9 cellular contexts compared by ENCODE assay signal in genomic region chr19:46466536-46467199, GRCh38. TPM values are rescaled to one million over a fixed set of nuclear protein-coding genes. Genes with fewer than 3 reads are reported as not detected.
DNase-seq lines count a peak whose midpoint lies in the region; ATAC-seq, FAIRE-seq and TF ChIP-seq lines count a peak whose summit lies in the region.
"Had no signal": no experiment of that assay in that cellular context is flagged by ENCODE, and none has a peak within 500 bp of the region (broad histone marks: within the 10 kb centered on the region; RNA-seq: fewer than 3 reads in every experiment).

No MANE protein-coding gene starts in this region.

- in situ Hi-C loops in GM23248 (cut with MboI) (no loop called here), GM12878 (cut with MboI) (no loop called here)

- FAIRE-seq in GM12878 (lab: Jason Lieb, UNC): peak; percentile 92

- H4K20me1 ChIP-seq in GM23248 (ENCODE audit: insufficient read depth) (no peaks in the 10 kb centered on the region), GM12878 (ENCODE audit: control insufficient read depth, insufficient read depth) (no peaks in the 10 kb centered on the region)

- intact Hi-C loops in GM12878 (cut with micrococcal nuclease; ENCODE audit: unreplicated experiment): no loop called here

- peak overlapping the region; percentile 19 for H3K4me3 ChIP-seq in CD4-positive, CD25-positive, alpha-beta regulatory T cell (ENCODE audit: low read depth, low read length)
- H3K4me3 ChIP-seq in GM23248 (peak overlapping the region; percentile 60), GM12878 (peak overlapping the region; percentile 8; the same call in 1 of the 2 replicates)

- H3K9me3 Mint-ChIP-seq in CD4-positive, CD25-positive, alpha-beta regulatory T cell: no peaks in the 10 kb centered on the region
- H3K9me3 Mint-ChIP-seq in memory B cell: peaks cover 2% of the 10 kb centered on the region
- H3K9me3 Mint-ChIP-seq: natural killer cell had no signal

- no peaks in the 10 kb centered on the region for H3K4me1 ChIP-seq in CD4-positive, CD25-positive, alpha-beta regulatory T cell (ENCODE audit: control insufficient read depth, insufficient read depth, low read length, poor library complexity, severe bottlenecking)
- H3K4me1 ChIP-seq in GM23248 (ENCODE audit: insufficient read depth) (peaks cover 12% of the 10 kb centered on the region), GM12878 (ENCODE audit: control insufficient read depth, insufficient read depth, low read length) (peaks cover 19% of the 10 kb centered on the region)

- 5 to 7% methylated on average over 15 of the region's 15 CpGs for WGBS in GM23248 (ENCODE audit: low coverage in 1 of 2, low lambda C conversion rate in 2 of 2, missing lambda C conversion rate in 2 of 2), 2 experiments
- 2% methylated on average over 15 of the region's 15 CpGs for WGBS in GM12878 (ENCODE audit: insufficient coverage, insufficient replicate concordance, low lambda C conversion rate, missing lambda C conversion rate)

- no peak for ATAC-seq in CD4-positive, CD25-positive, alpha-beta regulatory T cell (ENCODE audit: low read depth in 2 of 2)
- ATAC-seq in GM12878: peak; percentile 89
- ATAC-seq in memory B cell (ENCODE audit: low read depth): no peak
- ATAC-seq in HG03175 (IDR thresholded peaks at IDR 0.05; ENCODE audit: unreplicated experiment): no peak
- ATAC-seq in GM19023 (IDR thresholded peaks at IDR 0.05; ENCODE audit: unreplicated experiment): no peak
- ATAC-seq: natural killer cell had no signal

- H3K36me3 Mint-ChIP-seq in CD4-positive, CD25-positive, alpha-beta regulatory T cell: no peaks in the 10 kb centered on the region
- H3K36me3 Mint-ChIP-seq in memory B cell: no peaks in the 10 kb centered on the region
- H3K36me3 Mint-ChIP-seq: natural killer cell had no signal

- peaks cover 34% of the 10 kb centered on the region for H3K27me3 Mint-ChIP-seq in CD4-positive, CD25-positive, alpha-beta regulatory T cell
- H3K27me3 Mint-ChIP-seq in memory B cell: peaks cover 18% of the 10 kb centered on the region

- TF ChIP-seq RAD21 in GM12878 (IDR thresholded peaks at IDR 0.05; ENCODE audit: insufficient read depth, low read depth, low read length): no peak

- DNase-seq in CD4-positive, CD25-positive, alpha-beta regulatory T cell: peak in 1 of 3 donors; percentile 14
- peak; percentile 88 for DNase-seq in GM23248
- DNase-seq in GM12878 (ENCODE audit: low read depth, low spot score): peak; percentile 55
- no peak for DNase-seq in memory B cell (ENCODE audit: low spot score in 2 of 2)
- DNase-seq in NCI-H1694 (lab: John Stamatoyannopoulos, UW): no peak
- DNase-seq in medulla oblongata (ENCODE audit: extremely low spot score): no peak
- DNase-seq: natural killer cell had no signal

- RAD21 ChIA-PET in GM12878 (lab: Charles Lee; ENCODE audit: unreplicated experiment): no interaction called here

- H3K4me1 Mint-ChIP-seq in CD4-positive, CD25-positive, alpha-beta regulatory T cell: peaks cover 0 to 8% (median 4%) of the 10 kb centered on the region in 4 donors
- peaks cover 6% of the 10 kb centered on the region for H3K4me1 Mint-ChIP-seq in memory B cell
- H3K4me1 Mint-ChIP-seq: natural killer cell had no signal

- POLR2A ChIA-PET in GM12878 (lab: Charles Lee): interaction anchor here (0.6 kb wide), 1 partner anchor 10 kb away, joined by 4 read pairs; no protein-coding TSS in a partner anchor

- TF ChIP-seq POLR2A in GM12878 (IDR thresholded peaks at IDR 0.05; ENCODE audit: low read depth, low read length): no peak

- H3K9ac ChIP-seq in GM23248: peak overlapping the region; percentile 10; the same call in 1 of the 2 replicates
- H3K9ac ChIP-seq in GM12878 (ENCODE audit: control insufficient read depth, insufficient read depth, low read length): no peak overlapping the region

- TF ChIP-seq EP300 in GM12878 (IDR thresholded peaks at IDR 0.05; ENCODE audit: borderline replicate concordance in 1 of 2, control insufficient read depth in 1 of 2, low read depth in 2 of 2, low read length in 2 of 2): no peak

- no TSS peak for BruUV-seq in GM12878 (replicated peaks; lab: Mats Ljungman, UMichigan)

- no peaks in the 10 kb centered on the region for H3K9me3 ChIP-seq in CD4-positive, CD25-positive, alpha-beta regulatory T cell (ENCODE audit: control insufficient read depth in 2 of 2, low read length in 2 of 2)
- H3K9me3 ChIP-seq in GM23248 (ENCODE audit: low read depth): no peaks in the 10 kb centered on the region
- H3K9me3 ChIP-seq in GM12878 (replicated peaks; ENCODE audit: control insufficient read depth, insufficient read depth, low read length): no peaks in the 10 kb centered on the region

- CTCF ChIA-PET in GM12878 (lab: Yijun Ruan, JAX): no interaction called here

- SMC1A ChIA-PET in GM12878 (lab: Charles Lee; ENCODE audit: uncharacterized antibody, unreplicated experiment): no interaction called here

- no peak for TF ChIP-seq CTCF in GM12878 (IDR thresholded peaks at IDR 0.05 in 2 of 3, conservative IDR thresholded peaks at IDR 0.05 in 1 of 3; ENCODE audit: control insufficient read depth in 2 of 3, extremely low read depth in 1 of 3, insufficient read depth in 1 of 3, low read depth in 3 of 3, low read length in 3 of 3)

- peak overlapping the region; percentile 84 for H3K4me2 ChIP-seq in GM23248 (ENCODE audit: unreplicated experiment)
- peak overlapping the region; percentile 17 for H3K4me2 ChIP-seq in GM12878 (ENCODE audit: control insufficient read depth, insufficient read depth)

- peaks cover 2% of the 10 kb centered on the region for H3K27me3 ChIP-seq in CD4-positive, CD25-positive, alpha-beta regulatory T cell (ENCODE audit: control insufficient read depth, insufficient read depth, low read length)
- H3K27me3 ChIP-seq in GM23248 (replicated peaks; ENCODE audit: insufficient read depth) (no peaks in the 10 kb centered on the region), GM12878 (replicated peaks in 1 of 2; ENCODE audit: control insufficient read depth in 2 of 2, insufficient read depth in 2 of 2, low read length in 1 of 2) (peaks cover 3 to 12% of the 10 kb centered on the region in 2 experiments)

- H3K79me2 ChIP-seq in GM23248 (ENCODE audit: insufficient read depth): no peaks in the 10 kb centered on the region
- H3K79me2 ChIP-seq in GM12878 (ENCODE audit: control insufficient read depth, insufficient read depth, low read length): no peaks in the 10 kb centered on the region

- peaks cover 21% of the 10 kb centered on the region for H3F3A ChIP-seq in GM23248 (ENCODE audit: insufficient read depth)

- H3K27ac ChIP-seq in CD4-positive, CD25-positive, alpha-beta regulatory T cell (ENCODE audit: insufficient read depth, low read length, poor library complexity, severe bottlenecking): no peak overlapping the region
- H3K27ac ChIP-seq in GM23248 (peak overlapping the region; percentile 39), GM12878 (ENCODE audit: control insufficient read depth, insufficient read depth) (no peak overlapping the region)

- H3K36me3 ChIP-seq in CD4-positive, CD25-positive, alpha-beta regulatory T cell (ENCODE audit: control insufficient read depth, insufficient read depth, low read length): no peaks in the 10 kb centered on the region
- H3K36me3 ChIP-seq in GM23248 (ENCODE audit: low read depth) (no peaks in the 10 kb centered on the region), GM12878 (ENCODE audit: control insufficient read depth in 2 of 2, insufficient read depth in 2 of 2, low read length in 1 of 2) (no peaks in the 10 kb centered on the region)

- H3K27ac Mint-ChIP-seq in CD4-positive, CD25-positive, alpha-beta regulatory T cell: no peak overlapping the region
- H3K27ac Mint-ChIP-seq in memory B cell: no peak overlapping the region
- H3K27ac Mint-ChIP-seq: natural killer cell had no signal

- H3K4me3 Mint-ChIP-seq in CD4-positive, CD25-positive, alpha-beta regulatory T cell: no peak overlapping the region
- peak overlapping the region; percentile 39 for H3K4me3 Mint-ChIP-seq in memory B cell
- H3K4me3 Mint-ChIP-seq: natural killer cell had no signal

- H2AFZ ChIP-seq in GM23248: peak overlapping the region; percentile 40
- H2AFZ ChIP-seq in GM12878 (ENCODE audit: control insufficient read depth, low read depth, low read length): no peak overlapping the region; the same call in 1 of the 2 replicates

- H3K9me2 ChIP-seq in GM23248 (ENCODE audit: insufficient read depth): no peaks in the 10 kb centered on the region

RNA-seq across cellular contexts. Expression of gene PNMA8A, which starts 4.7 kb away (rescaled TPM):
- total RNA-seq in CD4-positive, CD25-positive, alpha-beta regulatory T cell: not detected
- polyA plus RNA-seq in CD4-positive, CD25-positive, alpha-beta regulatory T cell: under 1 TPM in 1 of 4 donors, not detected in 3; 0.05 TPM
- 0.76 and 0.89 TPM in 2 replicates for total RNA-seq in GM23248 (2014; rRNA removed; shearing (Covaris generic))
- 0.26 and 0.56 TPM in 2 replicates for polyA plus RNA-seq in GM23248 (2016; fragmentation: Nextera tagmentation; extraction: Ambion mirVana)
- 2.0 and 2.1 TPM in 2 replicates for total RNA-seq in GM12878 (2013; cell fraction: nucleolus; rRNA removed)
- total RNA-seq in GM12878 (2014; rRNA removed): 0.28 and 0.98 TPM in 2 replicates
- total RNA-seq in GM12878 (2014; rRNA removed; fragmentation: Illumina TruSeq; extraction: Trizol): 0.22 and 0.23 TPM in 2 replicates
- total RNA-seq in GM12878 (2021): 0.26 and 0.88 TPM in 2 replicates
- 0.34 TPM for polyA plus RNA-seq in GM12878 (2011; ENCODE audit: low read depth)
- polyA plus RNA-seq in GM12878 (2011; rRNA removed): 0.15 and 0.17 TPM in 2 replicates
- polyA plus RNA-seq in GM12878 (2011; cell fraction: cytosol; rRNA removed): 0.08 and 0.46 TPM in 2 replicates
- 0.04 TPM in 1 of 2 replicates, not detected in the other for polyA plus RNA-seq in GM12878 (2011; cell fraction: nucleus; rRNA removed)
- 0.51 and 0.66 TPM in 2 replicates for polyA plus RNA-seq in GM12878 (2012)
- 0.08 and 0.18 TPM in 2 replicates for polyA plus RNA-seq in GM12878 (2014; fragmentation: Illumina TruSeq; extraction: Trizol)
- polyA plus RNA-seq in GM12878 (2014; fragmentation: Nextera tagmentation; extraction: Ambion mirVana): under 1 TPM; 0.02 to 0.05 TPM
- polyA plus RNA-seq in GM12878 (2014; rRNA removed): 0.05 and 0.19 TPM in 2 replicates
- under 1 TPM; 0.10 to 0.15 TPM for polyA plus RNA-seq in GM12878 (2016; fragmentation: Nextera tagmentation; extraction: Ambion mirVana)
- 0.05 TPM in 1 of 2 replicates, not detected in the other for polyA minus RNA-seq in GM12878 (2011; rRNA and poly(A)+ RNA removed)
- polyA minus RNA-seq in GM12878 (2011; cell fraction: cytosol; rRNA and poly(A)+ RNA removed): not detected in 2 replicates
- 0.10 TPM in 1 of 2 replicates, not detected in the other for polyA minus RNA-seq in GM12878 (2011; cell fraction: nucleus; rRNA and poly(A)+ RNA removed)
- total RNA-seq: natural killer cell had no signal

RNA-seq across cellular contexts. Expression of gene PNMA8B, which starts 29.0 kb away (rescaled TPM):
- total RNA-seq in CD4-positive, CD25-positive, alpha-beta regulatory T cell: not detected
- under 1 TPM in 3 of 4 donors, not detected in 1; 0.57 to 0.80 (median 0.62) TPM for polyA plus RNA-seq in CD4-positive, CD25-positive, alpha-beta regulatory T cell
- 0.25 and 0.65 TPM in 2 replicates for total RNA-seq in GM23248 (2014; rRNA removed; shearing (Covaris generic))
- polyA plus RNA-seq in GM23248 (2016; fragmentation: Nextera tagmentation; extraction: Ambion mirVana) (0.13 and 0.20 TPM in 2 replicates), GM12878 (2011; rRNA removed) (not detected in 2 replicates), GM12878 (2014; fragmentation: Illumina TruSeq; extraction: Trizol) (0.01 TPM in 1 of 2 replicates, not detected in the other), GM12878 (2014; fragmentation: Nextera tagmentation; extraction: Ambion mirVana) (not detected), GM12878 (2014; rRNA removed) (not detected in 2 replicates), GM12878 (2016; fragmentation: Nextera tagmentation; extraction: Ambion mirVana) (not detected)
- 0.08 TPM in 1 of 2 replicates, not detected in the other for total RNA-seq in GM12878 (2013; cell fraction: nucleolus; rRNA removed)
- total RNA-seq in GM12878 (2014; rRNA removed) (not detected in 2 replicates), GM12878 (2014; rRNA removed; fragmentation: Illumina TruSeq; extraction: Trizol) (not detected in 2 replicates), GM12878 (2021) (not detected in 2 replicates)
- polyA plus RNA-seq in GM12878 (2011; ENCODE audit: low read depth): not detected
- polyA plus RNA-seq in GM12878 (2011; cell fraction: cytosol; rRNA removed): not detected in 2 replicates
- polyA plus RNA-seq in GM12878 (2011; cell fraction: nucleus; rRNA removed): not detected in 2 replicates
- 0.01 TPM in 1 of 2 replicates, not detected in the other for polyA plus RNA-seq in GM12878 (2012)
- polyA minus RNA-seq in GM12878 (2011; rRNA and poly(A)+ RNA removed): not detected in 2 replicates
- polyA minus RNA-seq in GM12878 (2011; cell fraction: cytosol; rRNA and poly(A)+ RNA removed): not detected in 2 replicates
- polyA minus RNA-seq in GM12878 (2011; cell fraction: nucleus; rRNA and poly(A)+ RNA removed): not detected in 2 replicates

RNA-seq across cellular contexts. Expression of gene PNMA8C, which starts 37.9 kb away (rescaled TPM):
- not detected for total RNA-seq in CD4-positive, CD25-positive, alpha-beta regulatory T cell
- not detected for polyA plus RNA-seq in CD4-positive, CD25-positive, alpha-beta regulatory T cell
- not detected in 2 replicates for total RNA-seq in GM23248 (2014; rRNA removed; shearing (Covaris generic))
- polyA plus RNA-seq in GM23248 (2016; fragmentation: Nextera tagmentation; extraction: Ambion mirVana): not detected in 2 replicates
- not detected in 2 replicates for total RNA-seq in GM12878 (2013; cell fraction: nucleolus; rRNA removed)
- not detected in 2 replicates for total RNA-seq in GM12878 (2014; rRNA removed)
- not detected in 2 replicates for total RNA-seq in GM12878 (2014; rRNA removed; fragmentation: Illumina TruSeq; extraction: Trizol)
- total RNA-seq in GM12878 (2021): not detected in 2 replicates
- polyA plus RNA-seq in GM12878 (2011; ENCODE audit: low read depth): not detected
- polyA plus RNA-seq in GM12878 (2011; rRNA removed): not detected in 2 replicates
- not detected in 2 replicates for polyA plus RNA-seq in GM12878 (2011; cell fraction: cytosol; rRNA removed)
- not detected in 2 replicates for polyA plus RNA-seq in GM12878 (2011; cell fraction: nucleus; rRNA removed)
- polyA plus RNA-seq in GM12878 (2012): 0.03 TPM in 1 of 2 replicates, not detected in the other
- not detected in 2 replicates for polyA plus RNA-seq in GM12878 (2014; fragmentation: Illumina TruSeq; extraction: Trizol)
- not detected for polyA plus RNA-seq in GM12878 (2014; fragmentation: Nextera tagmentation; extraction: Ambion mirVana)
- polyA plus RNA-seq in GM12878 (2014; rRNA removed): not detected in 2 replicates
- polyA plus RNA-seq in GM12878 (2016; fragmentation: Nextera tagmentation; extraction: Ambion mirVana): not detected
- not detected in 2 replicates for polyA minus RNA-seq in GM12878 (2011; rRNA and poly(A)+ RNA removed)
- polyA minus RNA-seq in GM12878 (2011; cell fraction: cytosol; rRNA and poly(A)+ RNA removed): not detected in 2 replicates
- not detected in 2 replicates for polyA minus RNA-seq in GM12878 (2011; cell fraction: nucleus; rRNA and poly(A)+ RNA removed)

RNA-seq across cellular contexts. Expression of gene CCDC8, which starts 53.3 kb away (rescaled TPM):
- total RNA-seq in CD4-positive, CD25-positive, alpha-beta regulatory T cell: not detected
- polyA plus RNA-seq in CD4-positive, CD25-positive, alpha-beta regulatory T cell: not detected
- total RNA-seq in GM23248 (2014; rRNA removed; shearing (Covaris generic)): 8.9 and 10.1 TPM in 2 replicates
- polyA plus RNA-seq in GM23248 (2016; fragmentation: Nextera tagmentation; extraction: Ambion mirVana): 5.5 and 6.0 TPM in 2 replicates
- not detected in 2 replicates for total RNA-seq in GM12878 (2013; cell fraction: nucleolus; rRNA removed)
- total RNA-seq in GM12878 (2014; rRNA removed): under 0.01 and 0.05 TPM in 2 replicates
- not detected in 2 replicates for total RNA-seq in GM12878 (2014; rRNA removed; fragmentation: Illumina TruSeq; extraction: Trizol)
- total RNA-seq in GM12878 (2021): 0.15 and 0.16 TPM in 2 replicates
- not detected for polyA plus RNA-seq in GM12878 (2011; ENCODE audit: low read depth)
- polyA plus RNA-seq in GM12878 (2011; rRNA removed): not detected in 2 replicates
- not detected in 2 replicates for polyA plus RNA-seq in GM12878 (2011; cell fraction: cytosol; rRNA removed)
- polyA plus RNA-seq in GM12878 (2011; cell fraction: nucleus; rRNA removed): not detected in 2 replicates
- polyA plus RNA-seq in GM12878 (2012): not detected in 2 replicates
- 0.04 TPM in 1 of 2 replicates, not detected in the other for polyA plus RNA-seq in GM12878 (2014; fragmentation: Illumina TruSeq; extraction: Trizol)
- not detected for polyA plus RNA-seq in GM12878 (2014; fragmentation: Nextera tagmentation; extraction: Ambion mirVana)
- polyA plus RNA-seq in GM12878 (2014; rRNA removed): 0.05 and 0.09 TPM in 2 replicates
- under 1 TPM in 1 of 2 experiments, not detected in 1; 0.12 TPM for polyA plus RNA-seq in GM12878 (2016; fragmentation: Nextera tagmentation; extraction: Ambion mirVana)
- not detected in 2 replicates for polyA minus RNA-seq in GM12878 (2011; rRNA and poly(A)+ RNA removed)
- not detected in 2 replicates for polyA minus RNA-seq in GM12878 (2011; cell fraction: cytosol; rRNA and poly(A)+ RNA removed)
- not detected in 2 replicates for polyA minus RNA-seq in GM12878 (2011; cell fraction: nucleus; rRNA and poly(A)+ RNA removed)
- total RNA-seq: natural killer cell had no signal

Comparison
In these comparisons a context has a peak if more than half of its experiments do, and no peak if none do; other contexts are left out.
1. DNase-seq: peak in GM23248 (single experiment) and GM12878 (single experiment); none in memory B cell (0 of 2), NCI-H1694 (single experiment) and medulla oblongata (single experiment).
2. H3K4me3 ChIP-seq: peak in every context shown above with its lines; median percentile 60 in GM23248; 19 in CD4-positive, CD25-positive, alpha-beta regulatory T cell; 8 in GM12878.